ENCODE assay signal across 1 cellular context in the genomic region with DNA sequence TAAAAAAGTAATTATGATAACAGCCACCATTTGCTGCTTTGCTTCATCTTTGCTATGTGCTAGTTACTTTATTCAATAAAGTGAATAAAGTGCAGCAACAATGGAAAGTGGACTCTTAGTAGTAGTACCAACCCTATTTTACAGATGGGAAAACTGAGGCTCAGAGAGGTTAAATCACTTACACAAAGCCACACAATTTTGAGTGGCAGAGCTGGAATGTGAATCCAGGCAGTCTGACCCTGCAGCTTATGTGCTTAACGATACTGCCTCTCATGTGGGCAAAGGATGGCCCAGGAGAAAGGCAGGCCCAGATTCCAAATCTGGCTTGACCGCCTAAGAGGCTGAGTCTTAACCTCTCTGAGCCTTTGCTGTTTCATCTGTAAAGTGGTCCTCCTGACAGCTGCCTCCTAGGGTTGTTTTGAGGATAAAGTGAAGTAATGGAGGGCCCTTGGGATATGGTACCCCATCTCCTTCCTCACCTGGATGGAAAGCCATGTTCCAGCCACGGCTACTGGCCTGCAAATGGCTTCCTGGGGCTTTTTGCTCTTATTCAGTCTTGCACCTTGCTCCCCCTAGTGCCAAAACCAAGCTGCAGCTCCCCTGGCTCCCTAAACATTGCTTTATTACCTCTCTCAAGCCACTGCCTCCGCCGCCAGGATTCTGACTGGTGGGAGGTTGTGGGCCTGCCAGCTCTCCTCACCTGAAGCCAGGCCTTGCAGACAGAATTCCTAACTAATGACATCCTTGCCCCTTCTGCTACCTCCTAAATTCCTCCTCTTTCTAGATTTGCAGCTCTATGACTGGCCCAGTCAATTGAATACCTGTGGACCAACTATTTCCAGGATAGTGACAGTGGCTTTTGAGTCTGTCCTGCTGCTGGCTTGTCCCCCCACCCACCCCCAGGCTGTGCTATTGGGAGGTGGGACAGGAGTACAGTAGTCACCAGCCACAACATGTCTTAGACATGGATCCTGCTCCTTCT.
A peak's percentile ranks its signal among the peaks of the same experiment; 100 is the strongest.
TF ChIP-seq lines count a peak whose summit lies in the region.

No MANE protein-coding gene starts in this region.

TF ChIP-seq in H1, 55 proteins besides CTCF, POLR2A, EP300 and RAD21:
- TF ChIP-seq YY1 (IDR thresholded peaks at IDR 0.05; ENCODE audit: low read depth, low read length) (peak; percentile 93), KDM1A (IDR thresholded peaks at IDR 0.05; ENCODE audit: borderline replicate concordance, low read length) (peak; percentile 88), RNF2 (IDR thresholded peaks at IDR 0.05; ENCODE audit: borderline replicate concordance, low read depth, low read length, missing control alignments, poor library complexity, severe bottlenecking) (no peak)
